Comparison of ENCODE assay signal across 9 cellular contexts in genomic region chr10:80464557-80465466, GRCh38. TPM values are rescaled to one million over a fixed set of nuclear protein-coding genes. Genes with fewer than 3 reads are reported as not detected.
DNase-seq lines count a peak whose midpoint lies in the region; ATAC-seq and TF ChIP-seq lines count a peak whose summit lies in the region.
"Had no signal": no experiment of that assay in that cellular context is flagged by ENCODE, and none has a peak within 500 bp of the region (broad histone marks: within the 10 kb centered on the region; RNA-seq: fewer than 3 reads in every experiment).

No MANE protein-coding gene starts in this region.

- H3K9ac ChIP-seq in endodermal cell (ENCODE audit: extremely low read depth, low read length, poor library complexity, severe bottlenecking) = peak overlapping the region; percentile 28

- H3K9me3 ChIP-seq in Peyer's patch (no peaks in the 10 kb centered on the region), endodermal cell (ENCODE audit: control insufficient read depth, low read length) (no peaks in the 10 kb centered on the region), muscle layer of duodenum (ENCODE audit: control insufficient read depth in 1 of 2, low read length in 2 of 2) (no peaks in the 10 kb centered on the region), aorta (ENCODE audit: control insufficient read depth, low read length) (no peaks in the 10 kb centered on the region)

- H3K4me3 ChIP-seq in Peyer's patch (peak overlapping the region in 3 of 4 donors; percentile 9 to 15 (median 12)), endodermal cell (ENCODE audit: low read length) (peak overlapping the region; percentile 51), muscle layer of duodenum (ENCODE audit: low read depth in 1 of 2, low read length in 2 of 2) (peak overlapping the region in 1 of 2 donors; percentile 37), aorta (ENCODE audit: low read length in 2 of 2) (no peak overlapping the region)

- no peak for TF ChIP-seq POLR2A in Peyer's patch (IDR thresholded peaks at IDR 0.05)

- no peaks in the 10 kb centered on the region for H3K27me3 Mint-ChIP-seq in endodermal cell (ENCODE audit: insufficient read depth)

- DNase-seq in DMS153 treated with DMSO at 0.1 percent for 48 hours (lab: John Stamatoyannopoulos, UW; ENCODE audit: unreplicated experiment) = peak; percentile 4
- no peak for DNase-seq in DMS153 (lab: John Stamatoyannopoulos, UW)
- DNase-seq in Peyer's patch = peak in 1 of 3 donors; percentile 50
- DNase-seq in endodermal cell = peak; percentile 94
- peak in 1 of 2 donors; percentile 60 for DNase-seq in aorta

- intact Hi-C loops in aorta (cut with DNase I) = no loop called here

- peak overlapping the region; percentile 73 to 81 (median 79) for H3K27ac ChIP-seq in Peyer's patch
- H3K27ac ChIP-seq in endodermal cell (ENCODE audit: low read depth, low read length) = peak overlapping the region; percentile 99
- peak overlapping the region; percentile 61 for H3K27ac ChIP-seq in muscle layer of duodenum (ENCODE audit: low read length)
- no peak overlapping the region for H3K27ac ChIP-seq in aorta (ENCODE audit: low read depth in 1 of 2, low read length in 2 of 2)
- H3K27ac ChIP-seq: 22Rv1 had no signal

- H3K4me1 ChIP-seq in Peyer's patch = peaks cover 15 to 98% (median 53%) of the 10 kb centered on the region in 4 donors
- peaks cover 27% of the 10 kb centered on the region for H3K4me1 ChIP-seq in endodermal cell (ENCODE audit: control insufficient read depth, insufficient read depth, low read length)
- peaks cover 74 to 81% of the 10 kb centered on the region in 2 donors for H3K4me1 ChIP-seq in muscle layer of duodenum (ENCODE audit: control insufficient read depth in 1 of 2, insufficient read depth in 2 of 2, low read length in 2 of 2)
- H3K4me1 ChIP-seq in aorta (ENCODE audit: control insufficient read depth in 1 of 2, insufficient read depth in 2 of 2, low read length in 2 of 2) = no peaks in the 10 kb centered on the region

- WGBS in endodermal cell (ENCODE audit: insufficient coverage in 1 of 2, insufficient read length in 1 of 2), 2 experiments = 12 to 41% methylated on average over 5 to 15 of the region's 15 CpGs
- WGBS in aorta, 2 donors = 21 to 22% methylated on average over 15 of the region's 15 CpGs

- H3K36me3 ChIP-seq in Peyer's patch (no peaks in the 10 kb centered on the region), endodermal cell (ENCODE audit: control insufficient read depth, insufficient read depth, low read length) (peaks cover 20% of the 10 kb centered on the region), muscle layer of duodenum (ENCODE audit: control insufficient read depth in 1 of 2, insufficient read depth in 2 of 2, low read length in 2 of 2) (no peaks in the 10 kb centered on the region), aorta (ENCODE audit: control insufficient read depth in 1 of 2, insufficient read depth in 2 of 2, low read length in 1 of 2) (no peaks in the 10 kb centered on the region)

- peaks cover 87% of the 10 kb centered on the region for H3K4me1 Mint-ChIP-seq in endodermal cell

- H3K27me3 ChIP-seq in Peyer's patch (no peaks in the 10 kb centered on the region), endodermal cell (ENCODE audit: control insufficient read depth, insufficient read depth, low read length, poor library complexity, severe bottlenecking) (no peaks in the 10 kb centered on the region), muscle layer of duodenum (ENCODE audit: low read depth, low read length) (no peaks in the 10 kb centered on the region), aorta (ENCODE audit: control insufficient read depth in 1 of 2, insufficient read depth in 2 of 2, low read length in 1 of 2) (no peaks in the 10 kb centered on the region)

- H3K4me3 Mint-ChIP-seq in endodermal cell = peak overlapping the region; percentile 42

- peak; percentile 23 for ATAC-seq in aorta (ENCODE audit: low FRiP score)
- no peak for ATAC-seq in HG02763 (IDR thresholded peaks at IDR 0.05; ENCODE audit: unreplicated experiment)
- ATAC-seq in HG02884 (IDR thresholded peaks at IDR 0.05; ENCODE audit: unreplicated experiment) = no peak

- no peaks in the 10 kb centered on the region for H3K9me3 Mint-ChIP-seq in endodermal cell

- TF ChIP-seq CTCF in Peyer's patch (IDR thresholded peaks at IDR 0.05) = no peak
- TF ChIP-seq CTCF in endodermal cell (conservative IDR thresholded peaks at IDR 0.05) = no peak

- peaks cover 15% of the 10 kb centered on the region for H3K36me3 Mint-ChIP-seq in endodermal cell (ENCODE audit: low read depth)

- H3K27ac Mint-ChIP-seq in endodermal cell = peak overlapping the region; percentile 93

RNA-seq across cellular contexts. Expression of gene TSPAN14, which starts 10.7 kb away (rescaled TPM):
- total RNA-seq in Peyer's patch = 10 to 100 TPM; 51.2 to 72.0 (median 68.0) TPM
- total RNA-seq in endodermal cell = 100 to 1,000 TPM; 121 to 123 TPM
- 142 TPM for polyA plus RNA-seq in endodermal cell (2013, experiment 1 of 2)
- 127 TPM for polyA plus RNA-seq in endodermal cell (2013, experiment 2 of 2)
- total RNA-seq in aorta = 10 to 100 TPM; 59.5 to 61.5 TPM
- polyA plus RNA-seq in aorta = 10 to 100 TPM; 12.3 to 13.8 TPM

RNA-seq across cellular contexts. Expression of gene PRXL2A, which starts 56.5 kb away (rescaled TPM):
- total RNA-seq in Peyer's patch = 10 to 100 TPM; 27.2 to 89.3 (median 60.3) TPM
- total RNA-seq in endodermal cell = 100 to 1,000 TPM; 101 to 127 TPM
- 101 TPM for polyA plus RNA-seq in endodermal cell (2013, experiment 1 of 2)
- 97.4 TPM for polyA plus RNA-seq in endodermal cell (2013, experiment 2 of 2)
- 10 to 100 TPM; 39.7 to 43.1 TPM for total RNA-seq in aorta
- polyA plus RNA-seq in aorta = 10 to 100 TPM; 15.6 to 32.3 TPM

Comparison
In these comparisons a context has a peak if more than half of its experiments do, and no peak if none do; other contexts are left out.
1. H3K27ac ChIP-seq: peak in Peyer's patch (4 of 4), endodermal cell (single experiment) and muscle layer of duodenum (single experiment); none in aorta (0 of 2).
2. H3K4me3 ChIP-seq: peak in Peyer's patch (3 of 4) and endodermal cell (single experiment); none in aorta (0 of 2).